ENCODE assay signal across 13 cellular contexts in genomic region chrX:24282381-24283121, GRCh38. TPM values are rescaled to one million over a fixed set of nuclear protein-coding genes. Genes with fewer than 3 reads are reported as not detected.
DNase-seq lines count a peak whose midpoint lies in the region; ATAC-seq, FAIRE-seq and TF ChIP-seq lines count a peak whose summit lies in the region.
"Had no signal": no experiment of that assay in that cellular context is flagged by ENCODE, and none has a peak within 500 bp of the region (broad histone marks: within the 10 kb centered on the region; RNA-seq: fewer than 3 reads in every experiment).

No MANE protein-coding gene starts in this region.

- ATAC-seq in GM18505 (IDR thresholded peaks at IDR 0.05; ENCODE audit: unreplicated experiment), result no peak
- ATAC-seq: T-helper 17 cell had no signal

- H3K27me3 ChIP-seq in MG63 (no peaks in the 10 kb centered on the region), spleen (replicated peaks in 1 of 7) (peaks cover 0 to 15% (median 0%) of the 10 kb centered on the region in 7 donors)

- H3K27ac ChIP-seq in spleen, result no peak overlapping the region

- peak; percentile 81 for FAIRE-seq in GM12891 (lab: Jason Lieb, UNC)
- FAIRE-seq: bronchial epithelial cell had no signal

- intact Hi-C loops in spleen (cut with DNase I; ENCODE audit: low total_unique reads), result no loop called here

- H3K36me3 ChIP-seq in MG63 (no peaks in the 10 kb centered on the region), spleen (no peaks in the 10 kb centered on the region)
- H3K36me3 ChIP-seq: heart left ventricle had no signal

- DNase-seq in GM12891 (ENCODE audit: insufficient read length, low spot score), result no peak
- DNase-seq in MG63, result peak; percentile 19
- DNase-seq in fibroblast of peridontal ligament (ENCODE audit: extremely low read depth), result peak; percentile 87
- peak; percentile 8 for DNase-seq in retina
- no peak for DNase-seq in spleen
- no peak for DNase-seq in activated T-cell treated with anti-CD3 and anti-CD28 coated beads, Interleukin-2, amount 50 U/mL, for 1 hour
- DNase-seq in SW 1271 (lab: John Stamatoyannopoulos, UW), result no peak
- DNase-seq: DMS53, heart left ventricle, T-helper 17 cell had no signal

- H3K9me3 ChIP-seq in MG63, result no peaks in the 10 kb centered on the region
- no peaks in the 10 kb centered on the region for H3K9me3 ChIP-seq in spleen
- H3K9me3 ChIP-seq: heart left ventricle had no signal

- WGBS in spleen, 5 donors, result 25 to 45% (median 28%) methylated on average over 12 of the region's 12 CpGs

- TF ChIP-seq POLR2A in GM12891 (IDR thresholded peaks at IDR 0.05; ENCODE audit: low read depth, low read length) (no peak), spleen (IDR thresholded peaks at IDR 0.05) (no peak), GM18505 (IDR thresholded peaks at IDR 0.05; ENCODE audit: borderline replicate concordance, extremely low read depth, insufficient read depth, insufficient read length) (no peak)

- no peak for TF ChIP-seq CTCF in spleen (IDR thresholded peaks at IDR 0.05 in 8 of 11, conservative IDR thresholded peaks at IDR 0.05 in 3 of 11)

- no peaks in the 10 kb centered on the region for H3K4me1 ChIP-seq in spleen
- H3K4me1 ChIP-seq: heart left ventricle had no signal

- no peak overlapping the region for H3K4me3 ChIP-seq in MG63
- H3K4me3 ChIP-seq in spleen, result no peak overlapping the region
- H3K4me3 ChIP-seq: heart left ventricle had no signal

TF ChIP-seq in GM12891, 5 proteins besides CTCF, POLR2A, EP300 and RAD21:
- TF ChIP-seq POLR2AphosphoS5 (IDR thresholded peaks at IDR 0.05; ENCODE audit: low read depth, low read length) (no peak), PAX5 (IDR thresholded peaks at IDR 0.05; ENCODE audit: insufficient read depth, low read length, severe bottlenecking) (no peak), POU2F2 (IDR thresholded peaks at IDR 0.05; ENCODE audit: low read depth, low read length) (no peak), SPI1 (IDR thresholded peaks at IDR 0.05; ENCODE audit: low read depth, low read length) (no peak), TAF1 (IDR thresholded peaks at IDR 0.05; ENCODE audit: low read depth, low read length) (no peak)

RNA-seq across cellular contexts. Expression of gene SUPT20HL2, which starts 31.3 kb away (rescaled TPM):
- not detected for polyA plus RNA-seq in GM12891 (2012; ENCODE audit: low read depth, missing spikeins)
- total RNA-seq in MG63 (2014; rRNA removed; shearing (Covaris generic); ENCODE audit: low replicate concordance), result not detected in 2 replicates
- total RNA-seq in spleen, result not detected
- polyA plus RNA-seq in spleen, result not detected
- total RNA-seq: bronchial epithelial cell, T-helper 17 cell had no signal
- polyA plus RNA-seq: heart left ventricle, neural cell had no signal

Comparison
In these comparisons a context has a peak if more than half of its experiments do, and no peak if none do; other contexts are left out.
1. DNase-seq: peak in MG63 (single experiment), fibroblast of peridontal ligament (single experiment) and retina (single experiment); none in GM12891 (single experiment), spleen (single experiment), activated T-cell treated with anti-CD3 and anti-CD28 coated beads, Interleukin-2, amount 50 U/mL, for 1 hour (single experiment) and SW 1271 (0 of 2).